22 cellular contexts compared by ENCODE assay signal in the genomic region with DNA sequence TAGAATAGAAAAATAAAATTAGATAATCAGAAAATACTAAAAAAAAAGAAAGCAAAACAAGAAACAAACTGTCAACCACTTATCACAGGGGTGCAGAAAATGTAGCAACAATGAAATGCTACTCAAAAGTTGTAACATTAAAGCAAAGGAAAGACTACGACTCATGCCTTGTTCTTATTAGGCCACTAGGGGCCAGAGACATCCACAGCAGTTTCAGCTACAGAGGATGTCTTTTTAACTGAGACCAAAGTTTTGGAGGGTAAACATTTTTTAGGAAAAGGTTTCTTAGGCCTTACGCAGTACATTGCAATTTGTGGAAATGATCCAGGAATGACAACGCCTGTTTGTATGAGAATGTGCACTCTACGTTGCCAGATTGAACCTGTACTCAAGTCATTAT. TPM values are rescaled to one million over a fixed set of nuclear protein-coding genes. Genes with fewer than 3 reads are reported as not detected.
DNase-seq lines count a peak whose midpoint lies in the region; ATAC-seq and TF ChIP-seq lines count a peak whose summit lies in the region.
"Had no signal": no experiment of that assay in that cellular context is flagged by ENCODE, and none has a peak within 500 bp of the region (broad histone marks: within the 10 kb centered on the region; RNA-seq: fewer than 3 reads in every experiment).

No MANE protein-coding gene starts in this region.

- H3K27me3 ChIP-seq in A673 (replicated peaks; ENCODE audit: insufficient read depth, low read depth, low read length, poor library complexity) (no peaks in the 10 kb centered on the region), H7 (ENCODE audit: control insufficient read depth, insufficient read depth, low read length) (no peaks in the 10 kb centered on the region), WERI-Rb-1 (ENCODE audit: insufficient read depth, low read depth, severe bottlenecking) (no peaks in the 10 kb centered on the region)
- H3K27me3 ChIP-seq: breast epithelium, gastrocnemius medialis had no signal

- no peak for DNase-seq in A673 (ENCODE audit: low spot score)
- peak; percentile 33 for DNase-seq in H7
- no peak for DNase-seq in WERI-Rb-1
- peak; percentile 22 for DNase-seq in iPS-NIHi11 (ENCODE audit: low spot score)
- DNase-seq in Right ventricle myocardium superior = no peak
- DNase-seq in NCI-H748 (lab: John Stamatoyannopoulos, UW; ENCODE audit: unreplicated experiment) = no peak
- DNase-seq in OCI-LY7 (ENCODE audit: low spot score) = no peak
- no peak for DNase-seq in T1000 (lab: John Stamatoyannopoulos, UW)
- DNase-seq: activated CD4-positive, alpha-beta T cell treated with anti-CD3 and anti-CD28 coated beads for 4 hours; activated CD8-positive, alpha-beta memory T cell treated with anti-CD3 and anti-CD28 coated beads, Interleukin-2, amount 10 ng/mL, durations not matched to agents 7 days and 5 days; CD4-positive, alpha-beta T cell; DMS79 treated with DMSO at 0.1 percent for 48 hours; erythroblast; gastrocnemius medialis; Karpas-422; left colon; midbrain; NCI-H2171; NCI-H526 treated with DMSO at 0.1 percent for 48 hours had no signal

- TF ChIP-seq CTCF in A673 (conservative IDR thresholded peaks at IDR 0.05; ENCODE audit: low read depth, low read length) (peak; percentile 38), WERI-Rb-1 (IDR thresholded peaks at IDR 0.05; ENCODE audit: low read depth, low read length) (peak; percentile 45), OCI-LY7 (conservative IDR thresholded peaks at IDR 0.05; ENCODE audit: low read length) (no peak)

- H3K4me1 ChIP-seq in A673 (ENCODE audit: insufficient read depth, low read length, poor library complexity, severe bottlenecking) = no peaks in the 10 kb centered on the region
- no peaks in the 10 kb centered on the region for H3K4me1 ChIP-seq in OCI-LY7 (ENCODE audit: insufficient read depth, low read length, poor library complexity, severe bottlenecking)
- H3K4me1 ChIP-seq: breast epithelium, gastrocnemius medialis had no signal

- H3K27ac ChIP-seq in A673 (ENCODE audit: low read depth, low read length, poor library complexity, severe bottlenecking) (no peak overlapping the region), WERI-Rb-1 (no peak overlapping the region), OCI-LY7 (ENCODE audit: low read depth, low read length, poor library complexity, severe bottlenecking) (no peak overlapping the region)
- H3K27ac ChIP-seq: breast epithelium, gastrocnemius medialis had no signal

- no peaks in the 10 kb centered on the region for H3K9me2 ChIP-seq in OCI-LY7 (ENCODE audit: insufficient read depth, low read length)

- H3K4me2 ChIP-seq in OCI-LY7 (ENCODE audit: low read length) = no peak overlapping the region

- ATAC-seq in Right ventricle myocardium superior (ENCODE audit: poor library complexity) = no peak
- ATAC-seq: activated CD8-positive, alpha-beta memory T cell treated with anti-CD3 and anti-CD28 coated beads, Interleukin-2, amount 10 ng/mL, durations not matched to agents 7 days and 5 days; gastrocnemius medialis; left colon had no signal

- H3K36me3 ChIP-seq in A673 (ENCODE audit: insufficient read depth, low read length, poor library complexity, severe bottlenecking) (no peaks in the 10 kb centered on the region), H7 (replicated peaks; ENCODE audit: control insufficient read depth, insufficient read depth, low read length) (no peaks in the 10 kb centered on the region), WERI-Rb-1 (no peaks in the 10 kb centered on the region), OCI-LY7 (ENCODE audit: insufficient read depth, low read length) (no peaks in the 10 kb centered on the region)
- H3K36me3 ChIP-seq: breast epithelium, gastrocnemius medialis had no signal

- CTCF ChIA-PET in A673 (lab: Charles Lee) = no interaction called here
- CTCF ChIA-PET in OCI-LY7 (lab: Charles Lee; ENCODE audit: unreplicated experiment) = no interaction called here

- H3K79me2 ChIP-seq in OCI-LY7 (ENCODE audit: insufficient read depth, low read depth, low read length) = no peaks in the 10 kb centered on the region

- H3K4me3 ChIP-seq in A673 (ENCODE audit: low read depth, low read length, poor library complexity, severe bottlenecking) = no peak overlapping the region
- no peak overlapping the region for H3K4me3 ChIP-seq in H7 (ENCODE audit: insufficient read depth, low read depth, low read length)
- H3K4me3 ChIP-seq in WERI-Rb-1 (ENCODE audit: low read depth, low read length) = no peak overlapping the region
- H3K4me3 ChIP-seq in OCI-LY7 (ENCODE audit: low read depth, low read length, poor library complexity, severe bottlenecking) = no peak overlapping the region
- H3K4me3 ChIP-seq: breast epithelium, gastrocnemius medialis had no signal

- BruUV-seq in A673 (replicated peaks; lab: Mats Ljungman, UMichigan) (no TSS peak), OCI-LY7 (replicated peaks; lab: Mats Ljungman, UMichigan) (no TSS peak)

- no peaks in the 10 kb centered on the region for H4K20me1 ChIP-seq in OCI-LY7 (ENCODE audit: insufficient read depth, low read length)

- no peak overlapping the region for H2AFZ ChIP-seq in OCI-LY7 (ENCODE audit: low read length)

- no peaks in the 10 kb centered on the region for H3K9me3 ChIP-seq in A673 (ENCODE audit: low read depth, low read length, poor library complexity, severe bottlenecking)
- H3K9me3 ChIP-seq in WERI-Rb-1 (ENCODE audit: severe bottlenecking) = no peaks in the 10 kb centered on the region
- H3K9me3 ChIP-seq in OCI-LY7 (ENCODE audit: low read length) = no peaks in the 10 kb centered on the region
- H3K9me3 ChIP-seq: breast epithelium, gastrocnemius medialis had no signal

- POLR2A ChIA-PET in A673 (lab: Charles Lee; ENCODE audit: low non-redundant PET) = no interaction called here
- POLR2A ChIA-PET in OCI-LY7 (lab: Charles Lee) = interaction anchor here (0.7 kb wide), 1 partner anchor 290 kb away, joined by 3 read pairs; no protein-coding TSS in a partner anchor

- intact Hi-C loops in A673 (cut with micrococcal nuclease; ENCODE audit: unreplicated experiment) (no loop called here), Right ventricle myocardium superior (cut with DNase I) (no loop called here), OCI-LY7 (cut with micrococcal nuclease; ENCODE audit: unreplicated experiment) (no loop called here)

RNA-seq across cellular contexts. Expression of a gene that starts 15.4 kb away (rescaled TPM):
- total RNA-seq in A673 (2021) (3.7 and 5.3 TPM in 2 replicates), Right ventricle myocardium superior (1.2 TPM), OCI-LY7 (2022) (not detected in 2 replicates)
- 1.8 and 2.7 TPM in 2 replicates for total RNA-seq in H7 (2014; rRNA removed; shearing (Covaris generic))
- total RNA-seq in OCI-LY7 (2014; rRNA removed; shearing (Covaris generic)) = not detected in 2 replicates
- total RNA-seq: HT-29, RPMI7951 had no signal

Comparison
In these comparisons a context has a peak if more than half of its experiments do, and no peak if none do; other contexts are left out.
1. DNase-seq: peak in H7 (single experiment) and iPS-NIHi11 (single experiment); none in A673 (single experiment), WERI-Rb-1 (single experiment), Right ventricle myocardium superior (single experiment), NCI-H748 (single experiment), OCI-LY7 (single experiment) and T1000 (single experiment).